In the genomic region with DNA sequence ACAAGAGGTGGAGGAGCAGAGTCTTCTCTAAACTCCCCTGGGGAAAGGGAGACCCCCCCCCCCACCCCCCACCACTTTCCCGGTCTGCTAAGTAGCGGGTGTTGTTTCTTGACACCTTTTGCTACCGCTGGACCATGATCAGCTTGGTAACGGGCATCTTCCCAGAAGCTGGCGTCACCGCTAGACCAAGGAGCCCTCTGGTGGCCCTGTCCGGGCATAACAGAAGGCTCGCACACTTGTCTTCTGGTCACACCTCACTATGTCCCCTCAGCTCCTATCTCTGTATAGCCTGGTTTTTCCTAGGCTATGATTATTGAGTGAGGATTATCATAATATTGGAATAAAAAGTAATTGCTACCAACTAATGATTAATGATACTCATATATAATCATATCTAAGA, we compare ENCODE assay signal across 8 cellular contexts. TPM values are rescaled to one million over a fixed set of nuclear protein-coding genes. Genes with fewer than 3 reads are reported as not detected.
DNase-seq lines count a peak whose midpoint lies in the region; ATAC-seq and TF ChIP-seq lines count a peak whose summit lies in the region.
"Not testable (repeated sequence)": the region's sequence is repeated elsewhere in the genome, so short reads cannot be mapped to it uniquely, and the experiment has no call there.
"Had no signal": no experiment of that assay in that cellular context is flagged by ENCODE, and none has a peak within 500 bp of the region (broad histone marks: within the 10 kb centered on the region; RNA-seq: fewer than 3 reads in every experiment).

No MANE protein-coding gene starts in this region.

- H3K9me3 Mint-ChIP-seq in neural progenitor cell = peaks cover 70% of the 10 kb centered on the region

- not testable (repeated sequence) for H3K27ac Mint-ChIP-seq in neural progenitor cell

- not testable (repeated sequence) for H3K4me1 ChIP-seq in GM23248 (ENCODE audit: insufficient read depth); body of pancreas; neural progenitor cell

- H3K4me3 Mint-ChIP-seq in neural progenitor cell = not testable (repeated sequence)

- peak; percentile 10 for DNase-seq in GM23248
- DNase-seq in RPMI8226 = peak; percentile 5
- DNase-seq in activated CD8-positive, alpha-beta memory T cell treated with anti-CD3 and anti-CD28 coated beads, Interleukin-2, amount 50 U/mL, for 48 hours = peak; percentile 57
- DNase-seq in body of pancreas = peak; percentile 34 to 69 (median 46)
- DNase-seq in left ventricle myocardium superior = peak; percentile 61
- not testable (repeated sequence) for DNase-seq in neural progenitor cell (ENCODE audit: low spot score)
- DNase-seq in stimulated activated CD8-positive, alpha-beta memory T cell treated with anti-CD3 and anti-CD28 coated beads, Interleukin-12 subunit alpha, Interleukin-12 subunit beta, amount 100 ng/mL, for 1 hour (ENCODE audit: low read depth) = peak; percentile 8

- not testable (repeated sequence) for H3K79me2 ChIP-seq in GM23248 (ENCODE audit: insufficient read depth); neural progenitor cell (ENCODE audit: low read depth)

- H3K4me1 Mint-ChIP-seq in neural progenitor cell = not testable (repeated sequence)

- 2 to 10% methylated on average over 8 of the region's 8 CpGs for WGBS in GM23248 (ENCODE audit: low coverage in 1 of 2, low lambda C conversion rate in 2 of 2, missing lambda C conversion rate in 2 of 2), 2 experiments
- WGBS in body of pancreas, 2 donors = 11 to 20% methylated on average over 4 to 5 of the region's 8 CpGs

- not testable (repeated sequence) for TF ChIP-seq POLR2A in body of pancreas (IDR thresholded peaks at IDR 0.05)

- H2AFZ ChIP-seq in GM23248; neural progenitor cell (replicated peaks): not testable (repeated sequence)

- not testable (repeated sequence) for H4K20me1 ChIP-seq in GM23248 (ENCODE audit: insufficient read depth); neural progenitor cell (ENCODE audit: low read depth)

- intact Hi-C loops in body of pancreas (cut with DNase I); left ventricle myocardium superior (cut with micrococcal nuclease): not testable (repeated sequence)

- H3K36me3 Mint-ChIP-seq in neural progenitor cell = not testable (repeated sequence)

- H3K27me3 Mint-ChIP-seq in neural progenitor cell (ENCODE audit: insufficient read depth, low read depth) = not testable (repeated sequence)

- in situ Hi-C loops in GM23248 (cut with MboI) = not testable (repeated sequence)

- not testable (repeated sequence) for H3K9ac ChIP-seq in GM23248, neural progenitor cell

- not testable (repeated sequence) for H3K27me3 ChIP-seq in GM23248 (replicated peaks; ENCODE audit: insufficient read depth); body of pancreas; neural progenitor cell

- H3K4me2 ChIP-seq in GM23248 (ENCODE audit: unreplicated experiment); neural progenitor cell: not testable (repeated sequence)

- TF ChIP-seq CTCF in body of pancreas (IDR thresholded peaks at IDR 0.05) = peak in 6 of 7 experiments; percentile 23 to 54 (median 34)
- TF ChIP-seq CTCF in neural progenitor cell (IDR thresholded peaks at IDR 0.05) = peak; percentile 31

- H3K36me3 ChIP-seq in GM23248 (ENCODE audit: low read depth); body of pancreas (replicated peaks in 1 of 2; ENCODE audit: insufficient read depth in 1 of 2, low read depth in 2 of 2); neural progenitor cell: not testable (repeated sequence)

- H3K27ac ChIP-seq in GM23248, body of pancreas, neural progenitor cell: not testable (repeated sequence)

- H3K9me2 ChIP-seq in GM23248 (ENCODE audit: insufficient read depth) = not testable (repeated sequence)

- H3F3A ChIP-seq in GM23248 (ENCODE audit: insufficient read depth); neural progenitor cell (ENCODE audit: low read depth): not testable (repeated sequence)

- not testable (repeated sequence) for ATAC-seq in body of pancreas, left ventricle myocardium superior

- H3K4me3 ChIP-seq in GM23248, body of pancreas, neural progenitor cell: not testable (repeated sequence)

- H3K9me3 ChIP-seq in GM23248 (ENCODE audit: low read depth); body of pancreas; neural progenitor cell (ENCODE audit: low read depth): not testable (repeated sequence)

RNA-seq across cellular contexts. Expression of a gene that starts 54.1 kb away (rescaled TPM):
- total RNA-seq in GM23248 (2014; rRNA removed; shearing (Covaris generic)) = 3.8 and 4.3 TPM in 2 replicates
- 3.5 and 4.4 TPM in 2 replicates for polyA plus RNA-seq in GM23248 (2016; fragmentation: Nextera tagmentation; extraction: Ambion mirVana)
- 1 to 10 TPM; 8.6 to 9.6 TPM for total RNA-seq in body of pancreas
- 4.4 TPM for total RNA-seq in left ventricle myocardium superior
- total RNA-seq in neural progenitor cell (ENCODE audit: low replicate concordance) = 65.2 and 108 TPM in 2 replicates
- total RNA-seq: HT-29 had no signal
